9 cellular contexts compared by ENCODE assay signal in the genomic region with DNA sequence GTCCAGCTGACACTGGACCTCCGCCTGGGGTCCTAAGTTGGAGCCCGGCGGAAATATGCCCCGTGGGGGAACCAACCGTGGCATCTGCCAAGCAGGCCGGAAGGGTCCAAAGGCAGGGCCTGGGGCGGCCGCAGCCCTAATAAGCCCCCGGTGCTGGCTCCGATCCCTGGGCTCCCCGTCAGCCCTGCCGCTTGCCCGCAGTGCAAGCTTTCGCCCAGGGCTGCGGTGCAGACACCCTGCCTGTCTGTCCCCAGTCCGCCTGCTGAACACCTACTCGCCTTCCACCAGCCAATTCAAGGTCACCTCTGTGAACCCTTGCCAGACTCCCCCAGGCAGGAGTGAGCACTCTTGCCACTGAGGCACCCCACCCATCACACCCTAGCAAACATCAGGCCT. TPM values are rescaled to one million over a fixed set of nuclear protein-coding genes. Genes with fewer than 3 reads are reported as not detected.
A peak's percentile ranks its signal among the peaks of the same experiment; 100 is the strongest.
DNase-seq lines count a peak whose midpoint lies in the region; ATAC-seq, FAIRE-seq and TF ChIP-seq lines count a peak whose summit lies in the region.
"Had no signal": no experiment of that assay in that cellular context is flagged by ENCODE, and none has a peak within 500 bp of the region (broad histone marks: within the 10 kb centered on the region; RNA-seq: fewer than 3 reads in every experiment).

No MANE protein-coding gene starts in this region.

- H3K4ac ChIP-seq in H1 (replicated peaks; ENCODE audit: insufficient read length, low read depth, low read length): no peak overlapping the region

- H3K4me3 ChIP-seq in H1 (ENCODE audit: extremely low read depth in 1 of 4, insufficient read depth in 2 of 4, low read depth in 3 of 4, low read length in 4 of 4) (peak overlapping the region; percentile 42 to 99 (median 80)), muscle layer of colon (ENCODE audit: low read depth in 1 of 2, low read length in 2 of 2) (peak overlapping the region; percentile 74 to 85)
- H3K4me3 ChIP-seq: K562 had no signal

- no peak overlapping the region for H2BK120ac ChIP-seq in H1 (replicated peaks; ENCODE audit: low read depth, low read length)

- WGBS in H1 (ENCODE audit: extremely low coverage in 1 of 2, insufficient coverage in 1 of 2, insufficient read length in 1 of 2, insufficient replicate concordance in 2 of 2, low coverage in 1 of 2, low lambda C conversion rate in 2 of 2, missing lambda C conversion rate in 1 of 2), 2 experiments: 31% methylated on average over 15 of the region's 17 CpGs; no CpG with 5 or more reads in 1 of the 2 experiments

- no peak overlapping the region for H4K91ac ChIP-seq in H1 (replicated peaks; ENCODE audit: insufficient read length, low read length)

- H2AFZ ChIP-seq in H1 (ENCODE audit: low read length): peak overlapping the region; percentile 68; the same call in 1 of the 2 replicates

- H3K36me3 ChIP-seq in H1 (ENCODE audit: control insufficient read depth in 2 of 4, insufficient read depth in 4 of 4, low read length in 3 of 4) (peaks cover 0 to 12% (median 5%) of the 10 kb centered on the region in 4 experiments; a peak in 4 of 8 replicates), muscle layer of colon (ENCODE audit: insufficient read depth, low read length) (peaks cover 5% of the 10 kb centered on the region)

- POLR2A ChIA-PET in H1 (lab: Charles Lee; ENCODE audit: partially characterized antibody): interaction anchor here (0.6 to 3.7 kb wide), 10 partner anchors 11 to 117 kb away, joined by 3 to 27 read pairs (median 4); partner anchors contain the start of genes DNAJC25 and ZNF483

- peaks cover 17% of the 10 kb centered on the region for H3K23me2 ChIP-seq in H1 (ENCODE audit: low read depth, low read length)

- H4K8ac ChIP-seq in H1 (ENCODE audit: extremely low read depth, insufficient read depth, low read length): no peak overlapping the region

- peak overlapping the region; percentile 27 to 95 (median 73) for H3K4me3 Mint-ChIP-seq in IgD-negative memory B cell

- H2BK5ac ChIP-seq in H1 (ENCODE audit: low read depth, low read length): no peak overlapping the region

- no peak for FAIRE-seq in H1 (lab: Jason Lieb, UNC)
- FAIRE-seq: K562 had no signal

- TF ChIP-seq POLR2A in H1 (IDR thresholded peaks at IDR 0.05; ENCODE audit: control extremely low read depth in 1 of 2, low read depth in 2 of 2, low read length in 2 of 2): no peak

- H3K9me3 ChIP-seq in H1 (ENCODE audit: insufficient read depth in 2 of 2, low read depth in 1 of 2, low read length in 1 of 2) (no peaks in the 10 kb centered on the region), muscle layer of colon (ENCODE audit: low read length) (no peaks in the 10 kb centered on the region)

- no peak overlapping the region for H4K5ac ChIP-seq in H1 (ENCODE audit: insufficient read length, low read depth, low read length)

- H3K56ac ChIP-seq in H1 (replicated peaks; ENCODE audit: insufficient read length, low read depth, low read length): no peak overlapping the region

- H3K14ac ChIP-seq in H1 (ENCODE audit: insufficient read length): no peak overlapping the region

- H2AK5ac ChIP-seq in H1 (ENCODE audit: low read depth, low read length): no peak overlapping the region

- H3K18ac ChIP-seq in H1 (ENCODE audit: extremely low read depth, low read length): 0 out of 2 replicates have a peak overlapping the region, but pooled peaks have one; percentile 41

- 0 out of 2 replicates have a peak overlapping the region, but pooled peaks have one; percentile 43 for H2BK20ac ChIP-seq in H1 (ENCODE audit: low read length)

- 0 out of 2 replicates have a peak overlapping the region, but pooled peaks have one; percentile 65 for H2BK15ac ChIP-seq in H1 (ENCODE audit: low read length)

- CTCF ChIA-PET in H1 (lab: Charles Lee; ENCODE audit: partially characterized antibody): interaction anchor here (1.0 to 3.1 kb wide), 7 partner anchors 11 to 475 kb away, joined by 3 to 42 read pairs (median 4); no protein-coding TSS in a partner anchor

- H3K79me1 ChIP-seq in H1 (ENCODE audit: low read depth, low read length): no peaks in the 10 kb centered on the region

- H2BK12ac ChIP-seq in H1 (ENCODE audit: low read depth, low read length): no peak overlapping the region; the same call in 1 of the 2 replicates

- no peak for TF ChIP-seq EP300 in H1 (IDR thresholded peaks at IDR 0.05; ENCODE audit: borderline replicate concordance in 1 of 2, low read depth in 2 of 2, low read length in 2 of 2)

- no peak for TF ChIP-seq RAD21 in H1 (IDR thresholded peaks at IDR 0.05 in 1 of 2, conservative IDR thresholded peaks at IDR 0.05 in 1 of 2; ENCODE audit: low read depth in 2 of 2, low read length in 2 of 2)

- H3K36me3 Mint-ChIP-seq in IgD-negative memory B cell: no peaks in the 10 kb centered on the region

- H3K4me2 ChIP-seq in H1 (ENCODE audit: insufficient read depth in 1 of 2, low read depth in 2 of 2, low read length in 2 of 2): peak overlapping the region; percentile 84 to 95

- no peak overlapping the region; a peak in 1 of 7 replicates for H3K9ac ChIP-seq in H1 (replicated peaks in 1 of 4; ENCODE audit: extremely low read depth in 1 of 4, low read depth in 3 of 4, low read length in 3 of 4)
- H3K9ac ChIP-seq in muscle layer of colon (ENCODE audit: low read length): peak overlapping the region; percentile 82

- no peak overlapping the region for H3K23ac ChIP-seq in H1 (ENCODE audit: insufficient read length)

- H3K27me3 Mint-ChIP-seq in IgD-negative memory B cell: peaks cover 25% of the 10 kb centered on the region

- H3K27me3 ChIP-seq in H1 (replicated peaks in 1 of 4; ENCODE audit: control insufficient read depth in 3 of 4, extremely low read depth in 1 of 4, insufficient read depth in 3 of 4, low read length in 3 of 4) (peaks cover 0 to 7% (median 5%) of the 10 kb centered on the region in 4 experiments; a peak in 2 of 7 replicates), muscle layer of colon (ENCODE audit: control insufficient read depth in 1 of 2, insufficient read depth in 2 of 2, low read length in 2 of 2) (no peaks in the 10 kb centered on the region)

- peak overlapping the region in 1 of 3 donors; percentile 16 for H3K27ac Mint-ChIP-seq in IgD-negative memory B cell

- H3K4me1 Mint-ChIP-seq in IgD-negative memory B cell: peaks cover 7 to 16% (median 9%) of the 10 kb centered on the region in 3 donors

- H3K4me1 ChIP-seq in H1 (replicated peaks in 1 of 4; ENCODE audit: control insufficient read depth in 3 of 4, insufficient read depth in 4 of 4, low read length in 3 of 4): no peaks in the 10 kb centered on the region
- peaks cover 4% of the 10 kb centered on the region for H3K4me1 ChIP-seq in muscle layer of colon (ENCODE audit: insufficient read depth, low read length)

- H4K20me1 ChIP-seq in H1 (replicated peaks in 1 of 2; ENCODE audit: control insufficient read depth in 1 of 2, insufficient read depth in 2 of 2, low read length in 2 of 2): no peaks in the 10 kb centered on the region

- peaks cover 0 to 1% (median 0%) of the 10 kb centered on the region in 3 donors for H3K9me3 Mint-ChIP-seq in IgD-negative memory B cell

- no peak for TF ChIP-seq CTCF in 22Rv1 (IDR thresholded peaks at IDR 0.05)
- no peak for TF ChIP-seq CTCF in H1 (IDR thresholded peaks at IDR 0.05; ENCODE audit: control extremely low read depth in 1 of 3, insufficient read depth in 1 of 3, low read depth in 1 of 3, low read length in 3 of 3)

- DNase-seq in H1 (ENCODE audit: low read depth in 1 of 2, low spot score in 2 of 2) (no peak), epidermal melanocyte (ENCODE audit: insufficient read length, low spot score) (no peak), occipital lobe (lab: John Stamatoyannopoulos, UW) (no peak), globus pallidus (ENCODE audit: low spot score) (no peak)

- no peak for ATAC-seq in HG03159 (IDR thresholded peaks at IDR 0.05; ENCODE audit: unreplicated experiment)
- ATAC-seq: K562 had no signal

- H3K79me2 ChIP-seq in H1 (ENCODE audit: control insufficient read depth in 1 of 2, insufficient read depth in 2 of 2, low read length in 2 of 2): no peaks in the 10 kb centered on the region

- H3K27ac ChIP-seq in 22Rv1 (peak overlapping the region; percentile 93), H1 (ENCODE audit: low read depth, low read length) (no peak overlapping the region), muscle layer of colon (ENCODE audit: low read depth, low read length) (peak overlapping the region; percentile 89)

TF ChIP-seq in H1, 55 proteins besides CTCF, POLR2A, EP300 and RAD21 (continues in another document):
- TF ChIP-seq SIN3A (conservative IDR thresholded peaks at IDR 0.05 in 1 of 2, IDR thresholded peaks at IDR 0.05 in 1 of 2; ENCODE audit: low read depth in 1 of 2, low read length in 2 of 2): no peak
- no peak for TF ChIP-seq USF2 (IDR thresholded peaks at IDR 0.05; ENCODE audit: low read length)
- TF ChIP-seq KDM1A (IDR thresholded peaks at IDR 0.05; ENCODE audit: borderline replicate concordance, low read length): no peak

RNA-seq across cellular contexts. Expression of gene PTGR1, which starts 0.5 kb away (rescaled TPM):
- polyA plus RNA-seq in IgD-negative memory B cell: 0.15 TPM
- total RNA-seq in H1 (2021; fragmentation: NEBNext Ultra II Directional; extraction: Animal tissue kit (Norgen Biotek cat#: 25700)): 28.5 and 29.3 TPM in 2 replicates
- 12.4 and 16.9 TPM in 2 replicates for polyA plus RNA-seq in H1 (2011; rRNA removed)
- 30.7 TPM for polyA plus RNA-seq in H1 (2011; cell fraction: cytosol; rRNA removed)
- 9.0 TPM for polyA plus RNA-seq in H1 (2011; cell fraction: nucleus; rRNA removed)
- 35.7 to 40.1 TPM (median 37.7 TPM) in 4 replicates for polyA plus RNA-seq in H1 (2012, experiment 1 of 2)
- 8.5 TPM for polyA plus RNA-seq in H1 (2012, experiment 2 of 2)
- polyA plus RNA-seq in H1 (2013, experiment 1 of 2): 17.9 TPM
- 17.5 TPM for polyA plus RNA-seq in H1 (2013, experiment 2 of 2)
- polyA minus RNA-seq in H1 (2011; rRNA and poly(A)+ RNA removed): 14.6 and 20.0 TPM in 2 replicates
- polyA minus RNA-seq in H1 (2011; cell fraction: cytosol; rRNA and poly(A)+ RNA removed): 8.4 TPM
- 12.9 TPM for polyA minus RNA-seq in H1 (2011; cell fraction: nucleus; rRNA and poly(A)+ RNA removed)
- 10.6 TPM for total RNA-seq in occipital lobe
- polyA plus RNA-seq: K562 had no signal

RNA-seq across cellular contexts. Expression of gene DNAJC25, which starts 31.2 kb away (rescaled TPM):
- polyA plus RNA-seq in IgD-negative memory B cell (3.6 TPM), H1 (2011; rRNA removed) (2.5 and 2.7 TPM in 2 replicates)
- 6.2 and 6.6 TPM in 2 replicates for total RNA-seq in H1 (2021; fragmentation: NEBNext Ultra II Directional; extraction: Animal tissue kit (Norgen Biotek cat#: 25700))
- 4.1 TPM for polyA plus RNA-seq in H1 (2011; cell fraction: cytosol; rRNA removed)
- 4.5 TPM for polyA plus RNA-seq in H1 (2011; cell fraction: nucleus; rRNA removed)
- polyA plus RNA-seq in H1 (2012, experiment 1 of 2): 3.2 to 4.8 TPM (median 3.4 TPM) in 4 replicates
- polyA plus RNA-seq in H1 (2012, experiment 2 of 2): 0.76 TPM
- 10.5 TPM for polyA plus RNA-seq in H1 (2013, experiment 1 of 2)
- 12.6 TPM for polyA plus RNA-seq in H1 (2013, experiment 2 of 2)
- 1.4 and 2.2 TPM in 2 replicates for polyA minus RNA-seq in H1 (2011; rRNA and poly(A)+ RNA removed)
- 1.5 TPM for polyA minus RNA-seq in H1 (2011; cell fraction: cytosol; rRNA and poly(A)+ RNA removed)
- polyA minus RNA-seq in H1 (2011; cell fraction: nucleus; rRNA and poly(A)+ RNA removed): 6.0 TPM
- 4.7 TPM for total RNA-seq in occipital lobe
